In the genomic region with DNA sequence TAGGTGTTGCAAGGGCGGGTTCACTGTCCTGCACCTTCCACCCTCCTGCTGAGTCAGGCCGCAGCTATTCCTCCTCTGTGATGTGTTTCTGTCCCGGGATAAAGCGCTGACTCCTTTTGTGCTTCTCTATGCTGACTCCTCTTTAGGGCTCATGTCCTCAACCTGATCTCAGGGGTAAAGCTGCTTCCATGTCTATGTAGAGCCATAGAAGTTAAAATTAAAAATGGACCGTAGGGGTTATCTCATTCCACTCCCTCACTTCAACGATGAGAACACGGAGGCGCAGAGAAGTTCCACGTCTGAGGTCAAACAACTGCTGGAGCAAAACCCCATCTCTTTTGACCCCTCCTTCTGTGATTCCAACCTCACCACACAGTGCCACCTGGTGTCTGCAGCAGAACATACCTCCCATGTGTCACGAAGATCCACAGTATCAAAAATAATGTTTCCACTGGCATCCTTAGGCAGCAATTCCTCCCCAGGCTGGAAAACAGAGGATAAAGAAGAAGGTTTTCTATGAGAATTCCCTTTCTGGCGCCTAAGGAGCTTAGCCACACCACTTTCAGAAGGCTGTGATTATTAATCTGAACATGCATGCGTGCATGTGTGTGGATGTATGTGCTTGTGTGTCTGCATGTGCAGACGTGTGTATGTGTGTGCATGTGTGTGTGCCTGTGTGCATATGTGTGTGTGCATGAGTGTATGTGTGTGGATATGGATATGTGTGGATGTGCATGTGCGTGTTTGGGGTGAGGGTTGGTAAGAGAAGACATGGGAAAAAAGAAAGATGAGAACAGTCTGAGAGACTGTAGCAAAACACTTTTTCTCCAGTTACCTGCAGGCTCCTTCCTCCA, we compare ENCODE assay signal across 8 cellular contexts.
DNase-seq lines count a peak whose midpoint lies in the region; ATAC-seq and FAIRE-seq lines count a peak whose summit lies in the region.

No MANE protein-coding gene starts in this region.

- no peaks in the 10 kb centered on the region for H3K36me3 ChIP-seq in CD8-positive, alpha-beta memory T cell (ENCODE audit: insufficient read depth, low read length)
- no peaks in the 10 kb centered on the region for H3K36me3 ChIP-seq in small intestine (ENCODE audit: control insufficient read depth in 2 of 2, insufficient read depth in 2 of 2, low read length in 2 of 2)

- no peaks in the 10 kb centered on the region for H3K27me3 ChIP-seq in CD8-positive, alpha-beta memory T cell (ENCODE audit: insufficient read depth, low read length, poor library complexity, severe bottlenecking)
- H3K27me3 ChIP-seq in small intestine (ENCODE audit: control insufficient read depth in 2 of 2, insufficient read depth in 2 of 2, low read length in 2 of 2) = no peaks in the 10 kb centered on the region

- ATAC-seq in GM19438 (IDR thresholded peaks at IDR 0.05; ENCODE audit: low read depth, unreplicated experiment) = peak; percentile 67
- ATAC-seq in activated naive CD8-positive, alpha-beta T cell treated with anti-CD3 and anti-CD28 coated beads, Interleukin-2, amount 50 U/mL, for 24 hours = peak; percentile 73
- peak; percentile 92 for ATAC-seq in left ventricle myocardium superior
- no peak for ATAC-seq in HG02571 (IDR thresholded peaks at IDR 0.05; ENCODE audit: unreplicated experiment)

- intact Hi-C loops in left ventricle myocardium superior (cut with micrococcal nuclease) = no loop called here

- H3K9me3 Mint-ChIP-seq in CD8-positive, alpha-beta memory T cell = peaks cover 0 to 2% (median 0%) of the 10 kb centered on the region in 5 donors
- H3K9me3 Mint-ChIP-seq in activated naive CD8-positive, alpha-beta T cell treated with anti-CD3 and anti-CD28 coated beads, Interleukin-2, amount 50 U/mL, for 24 hours = no peaks in the 10 kb centered on the region

- H3K27me3 Mint-ChIP-seq in CD8-positive, alpha-beta memory T cell = peaks cover 2 to 21% of the 10 kb centered on the region in 2 donors
- H3K27me3 Mint-ChIP-seq in activated naive CD8-positive, alpha-beta T cell treated with anti-CD3 and anti-CD28 coated beads, Interleukin-2, amount 50 U/mL, for 24 hours = peaks cover 21% of the 10 kb centered on the region

- DNase-seq in CD8-positive, alpha-beta memory T cell = peak in 3 of 5 donors; percentile 17 to 52 (median 42)
- DNase-seq in HPDE6-E6E7 (ENCODE audit: extremely low spot score) (peak; percentile 13), SIG-M5 treated with dmso at 0.1 percent for 504 hours (lab: John Stamatoyannopoulos, UW; ENCODE audit: unreplicated experiment) (peak; percentile 78), left ventricle myocardium superior (peak; percentile 66), small intestine (peak; percentile 87)
- peak; percentile 37 for DNase-seq in activated naive CD8-positive, alpha-beta T cell treated with anti-CD3 and anti-CD28 coated beads, Interleukin-2, amount 50 U/mL, for 24 hours

- H3K36me3 Mint-ChIP-seq in CD8-positive, alpha-beta memory T cell = peaks cover 0 to 6% (median 2%) of the 10 kb centered on the region in 3 donors
- H3K36me3 Mint-ChIP-seq in activated naive CD8-positive, alpha-beta T cell treated with anti-CD3 and anti-CD28 coated beads, Interleukin-2, amount 50 U/mL, for 24 hours (ENCODE audit: low read depth) = no peaks in the 10 kb centered on the region

- CTCF ChIA-PET in CD8-positive, alpha-beta memory T cell (lab: Charles Lee) = interaction anchor here (1.7 kb wide), 1 partner anchor 13 kb away, joined by 5 read pairs; no protein-coding TSS in a partner anchor

- 27 to 51% (median 32%) methylated on average over 14 of the region's 14 CpGs for WGBS in small intestine, 3 donors

- peak overlapping the region in 2 of 8 donors; percentile 52 for H3K27ac Mint-ChIP-seq in CD8-positive, alpha-beta memory T cell
- no peak overlapping the region for H3K27ac Mint-ChIP-seq in activated naive CD8-positive, alpha-beta T cell treated with anti-CD3 and anti-CD28 coated beads, Interleukin-2, amount 50 U/mL, for 24 hours

- peak overlapping the region in 2 of 7 donors; percentile 3 to 59 for H3K4me3 Mint-ChIP-seq in CD8-positive, alpha-beta memory T cell
- H3K4me3 Mint-ChIP-seq in activated naive CD8-positive, alpha-beta T cell treated with anti-CD3 and anti-CD28 coated beads, Interleukin-2, amount 50 U/mL, for 24 hours = no peak overlapping the region

- peaks cover 14% of the 10 kb centered on the region for H3K4me1 ChIP-seq in CD8-positive, alpha-beta memory T cell (ENCODE audit: insufficient read depth, low read length)
- no peaks in the 10 kb centered on the region for H3K4me1 ChIP-seq in small intestine (ENCODE audit: control insufficient read depth in 2 of 2, insufficient read depth in 1 of 2, low read depth in 1 of 2, low read length in 1 of 2)

- FAIRE-seq in small intestine (lab: Jason Lieb, UNC) = no peak

- no peak overlapping the region for H3K4me3 ChIP-seq in CD8-positive, alpha-beta memory T cell (ENCODE audit: low read length)
- no peak overlapping the region for H3K4me3 ChIP-seq in small intestine (ENCODE audit: low read depth in 1 of 2, low read length in 2 of 2)

- no peak overlapping the region for H3K27ac ChIP-seq in CD8-positive, alpha-beta memory T cell (ENCODE audit: low read depth, low read length)
- H3K27ac ChIP-seq in small intestine (ENCODE audit: low read depth in 1 of 2, low read length in 1 of 2) = no peak overlapping the region

- H3K9me3 ChIP-seq in CD8-positive, alpha-beta memory T cell (ENCODE audit: low read length) = no peaks in the 10 kb centered on the region
- H3K9me3 ChIP-seq in small intestine (ENCODE audit: control insufficient read depth, low read depth) = no peaks in the 10 kb centered on the region

- POLR2A ChIA-PET in CD8-positive, alpha-beta memory T cell (lab: Charles Lee) = no interaction called here

- peaks cover 11 to 15% (median 13%) of the 10 kb centered on the region in 3 donors for H3K4me1 Mint-ChIP-seq in CD8-positive, alpha-beta memory T cell
- H3K4me1 Mint-ChIP-seq in activated naive CD8-positive, alpha-beta T cell treated with anti-CD3 and anti-CD28 coated beads, Interleukin-2, amount 50 U/mL, for 24 hours = peaks cover 3% of the 10 kb centered on the region

Comparison
In these comparisons a context has a peak if more than half of its experiments do, and no peak if none do; other contexts are left out.
1. DNase-seq: peak in every context shown above with its lines; median percentile 87 in small intestine; 78 in SIG-M5 treated with dmso at 0.1 percent for 504 hours; 66 in left ventricle myocardium superior; 42 in CD8-positive, alpha-beta memory T cell; 37 in activated naive CD8-positive, alpha-beta T cell treated with anti-CD3 and anti-CD28 coated beads, Interleukin-2, amount 50 U/mL, for 24 hours; 13 in HPDE6-E6E7.